1 cellular context compared by ENCODE assay signal in genomic region chr1:205642679-205643307, GRCh38.
TF ChIP-seq lines count a peak whose summit lies in the region.

No MANE protein-coding gene starts in this region.

TF ChIP-seq in HepG2, 621 proteins besides CTCF, POLR2A, EP300 and RAD21 (continued from another document):
- TF ChIP-seq ZNF784 (CRISPR knock-in tag; IDR thresholded peaks at IDR 0.05; ENCODE audit: borderline replicate concordance) (no peak), TSC22D2 (CRISPR knock-in tag; IDR thresholded peaks at IDR 0.05; ENCODE audit: borderline replicate concordance) (no peak), CREB3 (CRISPR knock-in tag; IDR thresholded peaks at IDR 0.05) (no peak), THYN1 (CRISPR knock-in tag; IDR thresholded peaks at IDR 0.05; ENCODE audit: borderline replicate concordance, low read depth) (no peak), HNF4A (CRISPR knock-in tag; IDR thresholded peaks at IDR 0.05) (peak; percentile 76), CREM (IDR thresholded peaks at IDR 0.05) (no peak), CREM (CRISPR knock-in tag; IDR thresholded peaks at IDR 0.05) (no peak), SALL2 (CRISPR knock-in tag; IDR thresholded peaks at IDR 0.05) (no peak), ZNF367 (CRISPR knock-in tag; IDR thresholded peaks at IDR 0.05; ENCODE audit: borderline replicate concordance) (no peak), ZNF724P (CRISPR knock-in tag; IDR thresholded peaks at IDR 0.05; ENCODE audit: borderline replicate concordance) (no peak), ZNF337 (CRISPR knock-in tag; IDR thresholded peaks at IDR 0.05; ENCODE audit: borderline replicate concordance, low read depth) (no peak), BCL6 (CRISPR knock-in tag; IDR thresholded peaks at IDR 0.05) (no peak), PHB2 (IDR thresholded peaks at IDR 0.05; ENCODE audit: partially characterized antibody) (no peak), ZNF138 (CRISPR knock-in tag; IDR thresholded peaks at IDR 0.05; ENCODE audit: low read depth) (no peak), ZNF552 (CRISPR knock-in tag; IDR thresholded peaks at IDR 0.05; ENCODE audit: borderline replicate concordance) (no peak), ZFP36 (IDR thresholded peaks at IDR 0.05; ENCODE audit: borderline replicate concordance, low read depth, low read length, partially characterized antibody) (no peak)
- TF ChIP-seq, protein P1, sequence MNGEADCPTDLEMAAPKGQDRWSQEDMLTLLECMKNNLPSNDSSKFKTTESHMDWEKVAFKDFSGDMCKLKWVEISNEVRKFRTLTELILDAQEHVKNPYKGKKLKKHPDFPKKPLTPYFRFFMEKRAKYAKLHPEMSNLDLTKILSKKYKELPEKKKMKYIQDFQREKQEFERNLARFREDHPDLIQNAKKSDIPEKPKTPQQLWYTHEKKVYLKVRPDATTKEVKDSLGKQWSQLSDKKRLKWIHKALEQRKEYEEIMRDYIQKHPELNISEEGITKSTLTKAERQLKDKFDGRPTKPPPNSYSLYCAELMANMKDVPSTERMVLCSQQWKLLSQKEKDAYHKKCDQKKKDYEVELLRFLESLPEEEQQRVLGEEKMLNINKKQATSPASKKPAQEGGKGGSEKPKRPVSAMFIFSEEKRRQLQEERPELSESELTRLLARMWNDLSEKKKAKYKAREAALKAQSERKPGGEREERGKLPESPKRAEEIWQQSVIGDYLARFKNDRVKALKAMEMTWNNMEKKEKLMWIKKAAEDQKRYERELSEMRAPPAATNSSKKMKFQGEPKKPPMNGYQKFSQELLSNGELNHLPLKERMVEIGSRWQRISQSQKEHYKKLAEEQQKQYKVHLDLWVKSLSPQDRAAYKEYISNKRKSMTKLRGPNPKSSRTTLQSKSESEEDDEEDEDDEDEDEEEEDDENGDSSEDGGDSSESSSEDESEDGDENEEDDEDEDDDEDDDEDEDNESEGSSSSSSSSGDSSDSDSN (CRISPR knock-in tag; IDR thresholded peaks at IDR 0.05), result no peak
- TF ChIP-seq, protein P2, sequence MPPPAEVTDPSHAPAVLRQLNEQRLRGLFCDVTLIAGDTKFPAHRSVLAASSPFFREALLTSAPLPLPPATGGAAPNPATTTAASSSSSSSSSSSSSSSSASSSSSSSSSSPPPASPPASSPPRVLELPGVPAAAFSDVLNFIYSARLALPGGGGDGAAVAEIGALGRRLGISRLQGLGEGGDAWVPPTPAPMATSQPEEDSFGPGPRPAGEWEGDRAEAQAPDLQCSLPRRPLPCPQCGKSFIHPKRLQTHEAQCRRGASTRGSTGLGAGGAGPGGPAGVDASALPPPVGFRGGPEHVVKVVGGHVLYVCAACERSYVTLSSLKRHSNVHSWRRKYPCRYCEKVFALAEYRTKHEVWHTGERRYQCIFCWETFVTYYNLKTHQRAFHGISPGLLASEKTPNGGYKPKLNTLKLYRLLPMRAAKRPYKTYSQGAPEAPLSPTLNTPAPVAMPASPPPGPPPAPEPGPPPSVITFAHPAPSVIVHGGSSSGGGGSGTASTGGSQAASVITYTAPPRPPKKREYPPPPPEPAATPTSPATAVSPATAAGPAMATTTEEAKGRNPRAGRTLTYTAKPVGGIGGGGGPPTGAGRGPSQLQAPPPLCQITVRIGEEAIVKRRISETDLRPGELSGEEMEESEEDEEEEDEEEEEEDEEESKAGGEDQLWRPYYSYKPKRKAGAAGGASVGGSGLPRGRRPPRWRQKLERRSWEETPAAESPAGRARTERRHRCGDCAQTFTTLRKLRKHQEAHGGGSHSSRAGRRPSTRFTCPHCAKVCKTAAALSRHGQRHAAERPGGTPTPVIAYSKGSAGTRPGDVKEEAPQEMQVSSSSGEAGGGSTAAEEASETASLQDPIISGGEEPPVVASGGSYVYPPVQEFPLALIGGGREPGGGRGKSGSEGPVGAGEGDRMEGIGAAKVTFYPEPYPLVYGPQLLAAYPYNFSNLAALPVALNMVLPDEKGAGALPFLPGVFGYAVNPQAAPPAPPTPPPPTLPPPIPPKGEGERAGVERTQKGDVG (CRISPR knock-in tag; IDR thresholded peaks at IDR 0.05; ENCODE audit: borderline replicate concordance), result no peak
- TF ChIP-seq, protein P3, sequence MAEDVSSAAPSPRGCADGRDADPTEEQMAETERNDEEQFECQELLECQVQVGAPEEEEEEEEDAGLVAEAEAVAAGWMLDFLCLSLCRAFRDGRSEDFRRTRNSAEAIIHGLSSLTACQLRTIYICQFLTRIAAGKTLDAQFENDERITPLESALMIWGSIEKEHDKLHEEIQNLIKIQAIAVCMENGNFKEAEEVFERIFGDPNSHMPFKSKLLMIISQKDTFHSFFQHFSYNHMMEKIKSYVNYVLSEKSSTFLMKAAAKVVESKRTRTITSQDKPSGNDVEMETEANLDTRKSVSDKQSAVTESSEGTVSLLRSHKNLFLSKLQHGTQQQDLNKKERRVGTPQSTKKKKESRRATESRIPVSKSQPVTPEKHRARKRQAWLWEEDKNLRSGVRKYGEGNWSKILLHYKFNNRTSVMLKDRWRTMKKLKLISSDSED (CRISPR knock-in tag; IDR thresholded peaks at IDR 0.05), result no peak
- TF ChIP-seq, protein P4, sequence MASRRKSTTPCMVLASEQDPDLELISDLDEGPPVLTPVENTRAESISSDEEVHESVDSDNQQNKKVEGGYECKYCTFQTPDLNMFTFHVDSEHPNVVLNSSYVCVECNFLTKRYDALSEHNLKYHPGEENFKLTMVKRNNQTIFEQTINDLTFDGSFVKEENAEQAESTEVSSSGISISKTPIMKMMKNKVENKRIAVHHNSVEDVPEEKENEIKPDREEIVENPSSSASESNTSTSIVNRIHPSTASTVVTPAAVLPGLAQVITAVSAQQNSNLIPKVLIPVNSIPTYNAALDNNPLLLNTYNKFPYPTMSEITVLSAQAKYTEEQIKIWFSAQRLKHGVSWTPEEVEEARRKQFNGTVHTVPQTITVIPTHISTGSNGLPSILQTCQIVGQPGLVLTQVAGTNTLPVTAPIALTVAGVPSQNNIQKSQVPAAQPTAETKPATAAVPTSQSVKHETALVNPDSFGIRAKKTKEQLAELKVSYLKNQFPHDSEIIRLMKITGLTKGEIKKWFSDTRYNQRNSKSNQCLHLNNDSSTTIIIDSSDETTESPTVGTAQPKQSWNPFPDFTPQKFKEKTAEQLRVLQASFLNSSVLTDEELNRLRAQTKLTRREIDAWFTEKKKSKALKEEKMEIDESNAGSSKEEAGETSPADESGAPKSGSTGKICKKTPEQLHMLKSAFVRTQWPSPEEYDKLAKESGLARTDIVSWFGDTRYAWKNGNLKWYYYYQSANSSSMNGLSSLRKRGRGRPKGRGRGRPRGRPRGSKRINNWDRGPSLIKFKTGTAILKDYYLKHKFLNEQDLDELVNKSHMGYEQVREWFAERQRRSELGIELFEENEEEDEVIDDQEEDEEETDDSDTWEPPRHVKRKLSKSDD (CRISPR knock-in tag; IDR thresholded peaks at IDR 0.05; ENCODE audit: low read depth), result no peak
